35 cellular contexts compared by ENCODE assay signal in the genomic region with DNA sequence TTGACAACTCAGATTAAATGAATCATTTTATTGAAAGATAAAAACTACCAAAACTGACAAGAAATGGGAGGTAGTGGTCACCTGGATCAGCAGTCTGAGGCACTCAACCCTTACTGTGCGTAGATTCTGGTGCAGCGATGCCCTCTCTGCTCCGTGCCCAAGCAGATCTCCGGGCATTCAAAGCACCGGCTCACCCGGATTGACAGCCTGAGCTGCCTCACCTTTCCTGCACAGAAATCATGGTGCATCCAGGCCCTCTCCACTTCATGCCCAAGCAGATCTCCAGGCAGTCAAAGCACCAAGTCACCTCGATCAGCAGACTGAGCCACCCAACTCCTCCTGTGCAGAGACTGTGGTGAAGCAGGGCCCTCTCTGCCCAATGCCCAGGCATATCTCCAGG.
"Had no signal": no experiment of that assay in that cellular context is flagged by ENCODE, and none has a peak within 500 bp of the region (broad histone marks: within the 10 kb centered on the region; RNA-seq: fewer than 3 reads in every experiment).

No MANE protein-coding gene starts in this region.

- H3K9me3 ChIP-seq: adrenal gland, ascending aorta had no signal

- DNase-seq: activated effector memory CD4-positive, alpha-beta T cell treated with anti-CD3 and anti-CD28 coated beads, Interleukin-2, amount 50 U/mL, for 16 hours; activated effector memory CD4-positive, alpha-beta T cell treated with Interleukin-2 at 50 U/mL for 16 hours; activated gamma-delta T cell; activated gamma-delta T cell treated with Interleukin-2 at 50 U/mL for 16 hours; activated naive CD4-positive, alpha-beta T cell; activated naive CD4-positive, alpha-beta T cell treated with anti-CD3 and anti-CD28 coated beads for 36 hours; activated naive CD4-positive, alpha-beta T cell treated with anti-CD3 and anti-CD28 coated beads, Interleukin-2, amount 10 ng/mL, durations not matched to agents 7 days and 5 days; activated naive CD4-positive, alpha-beta T cell treated with anti-CD3 and anti-CD28 coated beads, Interleukin-2, amount 50 U/mL, for 16 hours; activated naive CD4-positive, alpha-beta T cell treated with Interleukin-2 at 50 U/mL for 16 hours; activated naive CD8-positive, alpha-beta T cell treated with anti-CD3 and anti-CD28 coated beads for 36 hours; activated naive CD8-positive, alpha-beta T cell treated with anti-CD3 and anti-CD28 coated beads, Interleukin-2, amount 10 ng/mL, durations not matched to agents 7 days and 5 days; activated naive CD8-positive, alpha-beta T cell treated with anti-CD3 and anti-CD28 coated beads, Interleukin-2, amount 50 U/mL, for 24 hours; activated T-cell treated with anti-CD3 and anti-CD28 coated beads for 4 hours; activated T-cell treated with anti-CD3 and anti-CD28 coated beads, Interleukin-2, amount 50 U/mL, for 1 hour; activated T-cell treated with anti-CD3 and anti-CD28 coated beads, Interleukin-2, amount 50 U/mL, for 24 hours; activated T-cell treated with anti-CD3 and anti-CD28 coated beads, Interleukin-2, amount 50 U/mL, for 4 hours; activated T-cell treated with anti-CD3 and anti-CD28 coated beads, Interleukin-2, amount 50 U/mL, for 48 hours; activated T-cell treated with anti-CD3 and anti-CD28 coated beads, Interleukin-2, amount 50 U/mL, for 72 hours; adrenal gland; amniotic stem cell; amygdala; anterior cingulate cortex; aorta; body of pancreas; brain microvascular endothelial cell; caudate nucleus; central memory CD4-positive, alpha-beta T cell; cerebellar nuclear complex had no signal

- H3K27ac ChIP-seq: adrenal gland, ascending aorta, body of pancreas, brain microvascular endothelial cell, breast epithelium, cardiac muscle cell had no signal

- FAIRE-seq: astrocyte, bronchial epithelial cell had no signal

- H3K36me3 ChIP-seq: adrenal gland, ascending aorta, brain microvascular endothelial cell, breast epithelium, cardiac muscle cell had no signal

- H3K4me1 ChIP-seq: adrenal gland, ascending aorta, body of pancreas, breast epithelium had no signal

- H3K4me3 ChIP-seq: adrenal gland, ascending aorta, body of pancreas, breast epithelium, cardiac muscle cell had no signal

- H3K27me3 ChIP-seq: adrenal gland, ascending aorta, body of pancreas, brain microvascular endothelial cell, breast epithelium, cardiac muscle cell had no signal

- ATAC-seq: activated naive CD4-positive, alpha-beta T cell treated with anti-CD3 and anti-CD28 coated beads, Interleukin-2, amount 50 U/mL, for 72 hours; activated naive CD8-positive, alpha-beta T cell treated with anti-CD3 and anti-CD28 coated beads, Interleukin-2, amount 50 U/mL, for 24 hours; activated T-cell treated with anti-CD3 and anti-CD28 coated beads, Interleukin-2, amount 50 U/mL, for 4 hours; activated T-cell treated with anti-CD3 and anti-CD28 coated beads, Interleukin-2, amount 50 U/mL, for 72 hours; activated T-helper 17 cell treated with anti-CD3 and anti-CD28 coated beads, Interleukin-2, amount 50 U/mL, for 72 hours; body of pancreas had no signal
